Comparison of ENCODE assay signal across 25 cellular contexts in genomic region chrX:42414057-42414456, GRCh38.
"Had no signal": no experiment of that assay in that cellular context is flagged by ENCODE, and none has a peak within 500 bp of the region (broad histone marks: within the 10 kb centered on the region; RNA-seq: fewer than 3 reads in every experiment).

No MANE protein-coding gene starts in this region.

- H3K27me3 ChIP-seq: colonic mucosa, esophagus muscularis mucosa, esophagus squamous epithelium, foreskin keratinocyte, gastrocnemius medialis, gastroesophageal sphincter, heart left ventricle had no signal

- ATAC-seq: effector memory CD8-positive, alpha-beta T cell; esophagus mucosa; foreskin keratinocyte; gastrocnemius medialis; gastroesophageal sphincter; heart left ventricle; heart right ventricle had no signal

- H3K4me1 Mint-ChIP-seq: endodermal cell had no signal

- H3K27ac ChIP-seq: colonic mucosa, coronary artery, dorsolateral prefrontal cortex, epithelial cell of prostate, esophagus muscularis mucosa, esophagus squamous epithelium, foreskin keratinocyte, gastrocnemius medialis, gastroesophageal sphincter, heart left ventricle, heart right ventricle had no signal

- H3K4me3 ChIP-seq: colonic mucosa, coronary artery, dorsolateral prefrontal cortex, esophagus muscularis mucosa, esophagus squamous epithelium, gastrocnemius medialis, gastroesophageal sphincter, heart left ventricle, heart right ventricle had no signal

- H3K4me1 ChIP-seq: colonic mucosa, esophagus muscularis mucosa, esophagus squamous epithelium, foreskin keratinocyte, gastrocnemius medialis, gastroesophageal sphincter, heart left ventricle, heart right ventricle had no signal

- H3K27me3 Mint-ChIP-seq: dendritic cell treated with granulocyte-macrophage colony-stimulating factor and Interleukin-4, amounts not matched to agents 40 ng/mL and 50 ng/mL, for 4 days; effector memory CD8-positive, alpha-beta T cell had no signal

- H3K9me3 ChIP-seq: colonic mucosa, gastroesophageal sphincter had no signal

- H3K4me3 Mint-ChIP-seq: dendritic cell treated with granulocyte-macrophage colony-stimulating factor and Interleukin-4, amounts not matched to agents 40 ng/mL and 50 ng/mL, for 4 days; effector memory CD8-positive, alpha-beta T cell; endodermal cell had no signal

- H3K36me3 ChIP-seq: colonic mucosa, esophagus muscularis mucosa, esophagus squamous epithelium, gastrocnemius medialis, gastroesophageal sphincter, heart left ventricle, heart right ventricle had no signal

- H3K27ac Mint-ChIP-seq: dendritic cell treated with granulocyte-macrophage colony-stimulating factor and Interleukin-4, amounts not matched to agents 40 ng/mL and 50 ng/mL, for 4 days; effector memory CD8-positive, alpha-beta T cell; endodermal cell had no signal

- DNase-seq: colonic mucosa; cortex of kidney; dermis blood vessel endothelial cell; dorsolateral prefrontal cortex; effector CD4-positive, alpha-beta T cell; effector CD8-positive, alpha-beta T cell; effector memory CD4-positive, alpha-beta T cell; effector memory CD8-positive, alpha-beta T cell; endodermal cell; erythroblast; esophagus squamous epithelium; foreskin fibroblast; foreskin keratinocyte; foreskin melanocyte; gastrocnemius medialis; glutamatergic neuron; head of caudate nucleus; heart left ventricle; heart right ventricle had no signal
